In genomic region chr15:65583701-65584100, GRCh38 we compare ENCODE assay signal across 8 cellular contexts. TPM values are rescaled to one million over a fixed set of nuclear protein-coding genes. Genes with fewer than 3 reads are reported as not detected.
DNase-seq lines count a peak whose midpoint lies in the region; ATAC-seq, FAIRE-seq and TF ChIP-seq lines count a peak whose summit lies in the region.

No MANE protein-coding gene starts in this region.

- peak; percentile 88 for FAIRE-seq in GM19239 (lab: Jason Lieb, UNC)
- no peak for FAIRE-seq in RCC 7860 (lab: Jason Lieb, UNC)

- no peak overlapping the region for H3K4me2 ChIP-seq in mammary epithelial cell (ENCODE audit: insufficient read depth, low read depth, low read length)

- WGBS in mammary epithelial cell (ENCODE audit: low coverage, missing lambda C conversion rate) = 73% methylated on average over 1 of the region's 1 CpG

- no peaks in the 10 kb centered on the region for H3K79me2 ChIP-seq in mammary epithelial cell (ENCODE audit: insufficient read depth, low read length)

- ATAC-seq in foreskin keratinocyte = no peak
- no peak for ATAC-seq in HG03354 (IDR thresholded peaks at IDR 0.05; ENCODE audit: poor library complexity, severe bottlenecking, unreplicated experiment)

- dilution Hi-C loops in mammary epithelial cell (cut with HindIII; ENCODE audit: low sequenced_read_pairs) = no loop called here

- no TSS peak for BruUV-seq in mammary epithelial cell (replicated peaks; lab: Mats Ljungman, UMichigan)

- H3K27ac ChIP-seq in foreskin keratinocyte = no peak overlapping the region
- H3K27ac ChIP-seq in mammary epithelial cell (ENCODE audit: insufficient read depth, low read depth, low read length) = no peak overlapping the region

- intact Hi-C loops in mammary epithelial cell (cut with micrococcal nuclease) = no loop called here

- CTCF ChIA-PET in mammary epithelial cell (lab: Charles Lee; ENCODE audit: low non-redundant PET) = no interaction called here

- H3K36me3 ChIP-seq in mammary epithelial cell (ENCODE audit: insufficient read depth, low read length) = peaks cover 10% of the 10 kb centered on the region

- H3K9ac ChIP-seq in mammary epithelial cell (ENCODE audit: insufficient read depth, low read length) = no peak overlapping the region

- H3K4me1 ChIP-seq in foreskin keratinocyte (no peaks in the 10 kb centered on the region), mammary epithelial cell (ENCODE audit: insufficient read depth, low read length) (no peaks in the 10 kb centered on the region)

- H2AFZ ChIP-seq in mammary epithelial cell (ENCODE audit: low read depth, low read length) = no peak overlapping the region

- H3K4me3 ChIP-seq in cardiac fibroblast (replicated peaks in 1 of 2; ENCODE audit: low read depth in 2 of 2, low read length in 2 of 2) (no peak overlapping the region), retinal pigment epithelial cell (ENCODE audit: low read length) (no peak overlapping the region), mammary epithelial cell (replicated peaks in 1 of 3; ENCODE audit: insufficient read depth in 1 of 3, low read depth in 2 of 3, low read length in 3 of 3) (no peak overlapping the region)

- H3K27me3 ChIP-seq in foreskin keratinocyte (no peaks in the 10 kb centered on the region), mammary epithelial cell (ENCODE audit: insufficient read depth, low read length) (no peaks in the 10 kb centered on the region)

- DNase-seq in GM19239 (ENCODE audit: insufficient read length, low spot score) = peak; percentile 52
- peak; percentile 47 for DNase-seq in RCC 7860 (ENCODE audit: low spot score)
- DNase-seq in cardiac fibroblast (ENCODE audit: low read depth in 2 of 2) = peak; percentile 46 to 71
- DNase-seq in retinal pigment epithelial cell (ENCODE audit: low read depth) = peak; percentile 14
- no peak for DNase-seq in foreskin keratinocyte
- DNase-seq in NCI-H2196 (lab: John Stamatoyannopoulos, UW; ENCODE audit: unreplicated experiment) = no peak
- no peak for DNase-seq in mammary epithelial cell

- H3K9me3 ChIP-seq in mammary epithelial cell (replicated peaks; ENCODE audit: insufficient read depth, low read length) = no peaks in the 10 kb centered on the region

- TF ChIP-seq CTCF in cardiac fibroblast (IDR thresholded peaks at IDR 0.05; ENCODE audit: low read depth, low read length) (no peak), retinal pigment epithelial cell (conservative IDR thresholded peaks at IDR 0.05; ENCODE audit: low read depth, low read length) (no peak), foreskin keratinocyte (conservative IDR thresholded peaks at IDR 0.05) (no peak), mammary epithelial cell (conservative IDR thresholded peaks at IDR 0.05 in 1 of 2, IDR thresholded peaks at IDR 0.05 in 1 of 2; ENCODE audit: extremely low read depth in 1 of 2, insufficient read depth in 1 of 2, low read depth in 1 of 2, low read length in 2 of 2) (no peak)

- in situ Hi-C loops in mammary epithelial cell (cut with MboI; ENCODE audit: low sequenced_read_pairs in 2 of 2) = no loop called here

- H4K20me1 ChIP-seq in mammary epithelial cell (ENCODE audit: insufficient read depth, low read length) = no peaks in the 10 kb centered on the region

RNA-seq across cellular contexts. Expression of gene INTS14, which starts 27.2 kb away (rescaled TPM):
- 35.8 and 40.5 TPM in 2 replicates for total RNA-seq in foreskin keratinocyte
- polyA plus RNA-seq in foreskin keratinocyte = 21.9 and 27.2 TPM in 2 replicates
- 10 to 100 TPM; 38.9 to 41.8 TPM for total RNA-seq in mammary epithelial cell
- polyA plus RNA-seq in mammary epithelial cell = 39.5 TPM
- 37.2 TPM for polyA minus RNA-seq in mammary epithelial cell

RNA-seq across cellular contexts. Expression of gene SLC24A1, which starts 38.0 kb away (rescaled TPM):
- total RNA-seq in foreskin keratinocyte (6.5 and 7.5 TPM in 2 replicates), mammary epithelial cell (10 to 100 TPM; 10.2 to 15.7 TPM)
- polyA plus RNA-seq in foreskin keratinocyte (2.5 and 2.6 TPM in 2 replicates), mammary epithelial cell (6.1 TPM)
- 7.6 TPM for polyA minus RNA-seq in mammary epithelial cell

RNA-seq across cellular contexts. Expression of gene HACD3, which starts 53.4 kb away (rescaled TPM):
- 84.9 and 87.5 TPM in 2 replicates for total RNA-seq in foreskin keratinocyte
- 41.8 and 48.1 TPM in 2 replicates for polyA plus RNA-seq in foreskin keratinocyte
- 10 to 100 TPM; 49.6 to 55.8 TPM for total RNA-seq in mammary epithelial cell
- polyA plus RNA-seq in mammary epithelial cell = 55.1 TPM
- 53.5 TPM for polyA minus RNA-seq in mammary epithelial cell

Comparison
In these comparisons a context has a peak if more than half of its experiments do, and no peak if none do; other contexts are left out.
1. DNase-seq: peak in GM19239 (single experiment), RCC 7860 (single experiment), cardiac fibroblast (2 of 2) and retinal pigment epithelial cell (single experiment); none in foreskin keratinocyte (0 of 2), NCI-H2196 (single experiment) and mammary epithelial cell (single experiment).